In the genomic region with DNA sequence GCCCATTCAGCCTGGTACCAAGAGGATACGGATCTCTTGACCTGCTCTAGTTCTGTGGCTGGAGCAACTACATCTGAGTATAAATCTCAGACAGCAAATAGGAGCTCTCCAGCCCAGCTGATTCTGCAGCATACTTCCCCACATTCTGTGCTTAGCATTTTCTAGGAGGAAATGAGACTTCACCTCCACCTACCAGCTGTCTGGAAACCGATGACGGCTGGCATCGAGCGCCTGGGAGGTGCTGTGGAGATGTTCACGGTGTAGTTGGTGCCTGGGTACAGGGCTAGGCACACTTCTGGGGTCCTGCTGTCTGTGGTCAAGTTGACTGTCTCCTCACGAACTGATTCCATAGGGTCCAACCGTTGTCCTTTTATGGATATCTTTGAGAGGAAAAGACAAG, we compare ENCODE assay signal across 18 cellular contexts.
DNase-seq lines count a peak whose midpoint lies in the region; ATAC-seq and TF ChIP-seq lines count a peak whose summit lies in the region.
"Had no signal": no experiment of that assay in that cellular context is flagged by ENCODE, and none has a peak within 500 bp of the region (broad histone marks: within the 10 kb centered on the region; RNA-seq: fewer than 3 reads in every experiment).

No MANE protein-coding gene starts in this region.

- H4K20me1 ChIP-seq in HCT116 (ENCODE audit: insufficient read depth) = no peaks in the 10 kb centered on the region

- no TSS peak for BruUV-seq in HCT116 (replicated peaks; lab: Mats Ljungman, UMichigan)

- H2AFZ ChIP-seq in HCT116 (ENCODE audit: low read depth, low read length, poor library complexity, severe bottlenecking) = no peak overlapping the region

- TF ChIP-seq CTCF in HCT116 (IDR thresholded peaks at IDR 0.05 in 2 of 3, conservative IDR thresholded peaks at IDR 0.05 in 1 of 3; ENCODE audit: borderline replicate concordance in 1 of 3, insufficient read depth in 1 of 3, low read depth in 2 of 3, low read length in 2 of 3) = no peak
- no peak for TF ChIP-seq CTCF in activated B cell treated with CpG ODN at 0.5 μM for 24 hours (IDR thresholded peaks at IDR 0.05)
- TF ChIP-seq CTCF in tibial nerve (IDR thresholded peaks at IDR 0.05) = no peak
- TF ChIP-seq CTCF in suprapubic skin (IDR thresholded peaks at IDR 0.05) = no peak
- TF ChIP-seq CTCF in CD4-positive, alpha-beta T cell (IDR thresholded peaks at IDR 0.05) = no peak

- no peaks in the 10 kb centered on the region for H3K9me3 Mint-ChIP-seq in activated B cell treated with CpG ODN at 0.5 μM for 24 hours
- H3K9me3 Mint-ChIP-seq in naive B cell = no peaks in the 10 kb centered on the region
- no peaks in the 10 kb centered on the region for H3K9me3 Mint-ChIP-seq in CD4-positive, alpha-beta T cell
- H3K9me3 Mint-ChIP-seq: CD4-positive, alpha-beta memory T cell had no signal

- H3K4me2 ChIP-seq in HCT116 (ENCODE audit: low read length) = peak overlapping the region; percentile 59

- H3K4me3 Mint-ChIP-seq in activated B cell treated with CpG ODN at 0.5 μM for 24 hours (no peak overlapping the region), naive B cell (peak overlapping the region in 3 of 8 donors; percentile 20 to 63 (median 33))
- no peak overlapping the region for H3K4me3 Mint-ChIP-seq in CD4-positive, alpha-beta T cell
- H3K4me3 Mint-ChIP-seq: CD4-positive, alpha-beta memory T cell had no signal

- no peak for TF ChIP-seq POLR2A in HCT116 (IDR thresholded peaks at IDR 0.05; ENCODE audit: borderline replicate concordance, extremely low read depth, insufficient read depth, insufficient read length)
- TF ChIP-seq POLR2A in tibial nerve (IDR thresholded peaks at IDR 0.05) = no peak
- TF ChIP-seq POLR2A in suprapubic skin (IDR thresholded peaks at IDR 0.05) = no peak

- no peak for TF ChIP-seq EP300 in tibial nerve (IDR thresholded peaks at IDR 0.05)
- no peak for TF ChIP-seq EP300 in suprapubic skin (IDR thresholded peaks at IDR 0.05)

- H3K9me3 ChIP-seq in HCT116 (ENCODE audit: control insufficient read depth in 1 of 2, insufficient read depth in 1 of 2, low read depth in 1 of 2, low read length in 2 of 2) = no peaks in the 10 kb centered on the region
- no peaks in the 10 kb centered on the region for H3K9me3 ChIP-seq in tibial nerve
- H3K9me3 ChIP-seq in suprapubic skin = no peaks in the 10 kb centered on the region
- no peaks in the 10 kb centered on the region for H3K9me3 ChIP-seq in CD4-positive, alpha-beta T cell (ENCODE audit: control insufficient read depth, low read length)

- peak overlapping the region; percentile 55 for H3K27ac ChIP-seq in HCT116 (ENCODE audit: low read depth, low read length)
- H3K27ac ChIP-seq in tibial nerve = no peak overlapping the region
- no peak overlapping the region for H3K27ac ChIP-seq in suprapubic skin
- no peak overlapping the region for H3K27ac ChIP-seq in CD4-positive, alpha-beta T cell (ENCODE audit: low read depth, low read length)

- DNase-seq in HCT116 (ENCODE audit: low read depth, low spot score) (no peak), activated B cell treated with CpG ODN at 0.5 μM for 24 hours (no peak), naive B cell (no peak), tibial nerve (ENCODE audit: low spot score in 2 of 2) (no peak), suprapubic skin (ENCODE audit: low spot score in 2 of 2) (no peak), H4 (ENCODE audit: low spot score) (no peak)
- DNase-seq in CD4-positive, alpha-beta T cell = no peak
- DNase-seq: AML-193; CD4-positive, alpha-beta memory T cell; DMS53; GOT3; KG1; NCI-H187; NCI-H2107; NCI-H510A treated with DMSO at 0.1 percent for 48 hours; NCI-H774; OCI-M1; RPMI8226 had no signal

- H3K27ac Mint-ChIP-seq in activated B cell treated with CpG ODN at 0.5 μM for 24 hours = no peak overlapping the region
- peak overlapping the region in 1 of 6 donors; percentile 4 for H3K27ac Mint-ChIP-seq in naive B cell
- H3K27ac Mint-ChIP-seq in CD4-positive, alpha-beta T cell = no peak overlapping the region

- RAD21 ChIA-PET in HCT116 (lab: Charles Lee; ENCODE audit: low non-redundant PET in 1 of 2, low total read pairs in 2 of 2, uncharacterized antibody in 2 of 2, unreplicated experiment in 2 of 2) = interaction anchor here in 1 of 2 experiments (1.0 kb wide), 1 partner anchor 223 kb away, joined by 5 read pairs; no protein-coding TSS in a partner anchor

- no peaks in the 10 kb centered on the region for H3K27me3 ChIP-seq in HCT116 (ENCODE audit: insufficient read depth, low read length)
- H3K27me3 ChIP-seq in tibial nerve = no peaks in the 10 kb centered on the region
- H3K27me3 ChIP-seq in suprapubic skin = no peaks in the 10 kb centered on the region
- H3K27me3 ChIP-seq in CD4-positive, alpha-beta T cell (ENCODE audit: control insufficient read depth, insufficient read depth, low read length) = no peaks in the 10 kb centered on the region

- 86 to 93% methylated on average over 8 of the region's 8 CpGs for WGBS in tibial nerve, 2 donors
- 98% methylated on average over 8 of the region's 8 CpGs for WGBS in suprapubic skin

- H3K36me3 Mint-ChIP-seq in activated B cell treated with CpG ODN at 0.5 μM for 24 hours (ENCODE audit: low read depth) = no peaks in the 10 kb centered on the region
- H3K36me3 Mint-ChIP-seq in naive B cell = no peaks in the 10 kb centered on the region
- no peaks in the 10 kb centered on the region for H3K36me3 Mint-ChIP-seq in CD4-positive, alpha-beta T cell (ENCODE audit: low read depth)

- H3K27me3 Mint-ChIP-seq in activated B cell treated with CpG ODN at 0.5 μM for 24 hours (no peaks in the 10 kb centered on the region), naive B cell (no peaks in the 10 kb centered on the region)
- no peaks in the 10 kb centered on the region for H3K27me3 Mint-ChIP-seq in CD4-positive, alpha-beta T cell
- H3K27me3 Mint-ChIP-seq: CD4-positive, alpha-beta memory T cell had no signal

- no peaks in the 10 kb centered on the region for H3K9me2 ChIP-seq in HCT116 (ENCODE audit: insufficient read depth)

- ATAC-seq in HCT116 (no peak), activated B cell treated with CpG ODN at 0.5 μM for 24 hours (ENCODE audit: low read depth) (peak; percentile 50), naive B cell (ENCODE audit: low read depth in 2 of 2) (peak; percentile 53 to 65)
- no peak for ATAC-seq in CD4-positive, alpha-beta T cell (ENCODE audit: poor library complexity)

- peaks cover 41 to 43% of the 10 kb centered on the region in 2 experiments for H3K4me1 ChIP-seq in HCT116 (ENCODE audit: control insufficient read depth in 1 of 2, insufficient read depth in 2 of 2, low read length in 2 of 2)
- H3K4me1 ChIP-seq in tibial nerve = no peaks in the 10 kb centered on the region
- H3K4me1 ChIP-seq in suprapubic skin = peaks cover 6% of the 10 kb centered on the region

- POLR2A ChIA-PET in HCT116 (lab: Charles Lee) = no interaction called here
- POLR2A ChIA-PET in activated B cell treated with CpG ODN at 0.5 μM for 24 hours (lab: Charles Lee) = no interaction called here
- POLR2A ChIA-PET in CD4-positive, alpha-beta T cell (lab: Charles Lee) = no interaction called here

- CTCF ChIA-PET in HCT116 (lab: Charles Lee) (interaction anchor here (1.2 to 2.3 kb wide), 3 partner anchors 13 to 256 kb away, joined by 3 to 17 read pairs (median 3); no protein-coding TSS in a partner anchor), activated B cell treated with CpG ODN at 0.5 μM for 24 hours (lab: Charles Lee) (interaction anchor here (0.8 to 1.3 kb wide), 4 partner anchors 13 to 250 kb away, joined by 3 to 4 read pairs (median 3); no protein-coding TSS in a partner anchor)
- CTCF ChIA-PET in CD4-positive, alpha-beta T cell (lab: Charles Lee) = no interaction called here

- H3K4me3 ChIP-seq in HCT116 (replicated peaks in 1 of 2; ENCODE audit: low read depth in 1 of 2, low read length in 2 of 2) = no peak overlapping the region
- H3K4me3 ChIP-seq in tibial nerve = no peak overlapping the region
- no peak overlapping the region for H3K4me3 ChIP-seq in suprapubic skin

- no peaks in the 10 kb centered on the region for H3K79me2 ChIP-seq in HCT116 (ENCODE audit: insufficient read depth, low read length)

- TF ChIP-seq RAD21 in HCT116 (IDR thresholded peaks at IDR 0.05; ENCODE audit: low read depth) = no peak

- H3K4me1 Mint-ChIP-seq in activated B cell treated with CpG ODN at 0.5 μM for 24 hours (peaks cover 55% of the 10 kb centered on the region), naive B cell (peaks cover 30 to 78% (median 67%) of the 10 kb centered on the region in 3 donors)
- H3K4me1 Mint-ChIP-seq in CD4-positive, alpha-beta T cell (ENCODE audit: low read depth) = no peaks in the 10 kb centered on the region
- H3K4me1 Mint-ChIP-seq: CD4-positive, alpha-beta memory T cell had no signal

- H3K36me3 ChIP-seq in HCT116 (ENCODE audit: control insufficient read depth in 1 of 2, insufficient read depth in 2 of 2, low read length in 2 of 2) = no peaks in the 10 kb centered on the region
- H3K36me3 ChIP-seq in tibial nerve = no peaks in the 10 kb centered on the region
- no peaks in the 10 kb centered on the region for H3K36me3 ChIP-seq in suprapubic skin

- intact Hi-C loops in HCT116 (cut with micrococcal nuclease) = no loop called here
- intact Hi-C loops in activated B cell treated with CpG ODN at 0.5 μM for 24 hours (cut with micrococcal nuclease) = no loop called here
- intact Hi-C loops in CD4-positive, alpha-beta T cell (cut with DNase I, micrococcal nuclease) = loop anchor here (5.0 to 10.0 kb wide), 2 partner anchors 681 to 683 kb away; no protein-coding TSS in a partner anchor

- no peak overlapping the region for H3K9ac ChIP-seq in HCT116 (ENCODE audit: low read length)

TF ChIP-seq in HCT116, 20 proteins besides CTCF, POLR2A, EP300 and RAD21:
- TF ChIP-seq SP1 (IDR thresholded peaks at IDR 0.05; ENCODE audit: low read depth) (no peak), ZFX (IDR thresholded peaks at IDR 0.05) (no peak), POLR2AphosphoS5 (IDR thresholded peaks at IDR 0.05; ENCODE audit: low read depth, low read length) (no peak), CEBPB (IDR thresholded peaks at IDR 0.05; ENCODE audit: low read depth) (no peak), ZNF274 (IDR thresholded peaks at IDR 0.05; ENCODE audit: low read depth, low read length) (no peak), SRF (IDR thresholded peaks at IDR 0.05; ENCODE audit: low read depth) (no peak)

Comparison
In these comparisons a context has a peak if more than half of its experiments do, and no peak if none do; other contexts are left out.
1. ATAC-seq: peak in activated B cell treated with CpG ODN at 0.5 μM for 24 hours (single experiment) and naive B cell (2 of 2); none in HCT116 (single experiment) and CD4-positive, alpha-beta T cell (single experiment).
2. intact Hi-C loops: an anchor here in CD4-positive, alpha-beta T cell (5.0 to 10.0 kb wide); none called in HCT116 and activated B cell treated with CpG ODN at 0.5 μM for 24 hours.